ENCODE assay signal across 9 cellular contexts in genomic region chrX:37825225-37825842, GRCh38. TPM values are rescaled to one million over a fixed set of nuclear protein-coding genes. Genes with fewer than 3 reads are reported as not detected.
DNase-seq lines count a peak whose midpoint lies in the region; ATAC-seq and TF ChIP-seq lines count a peak whose summit lies in the region.
"Had no signal": no experiment of that assay in that cellular context is flagged by ENCODE, and none has a peak within 500 bp of the region (broad histone marks: within the 10 kb centered on the region; RNA-seq: fewer than 3 reads in every experiment).

No MANE protein-coding gene starts in this region.

- no peaks in the 10 kb centered on the region for H3K36me3 ChIP-seq in RWPE2 (ENCODE audit: low read depth)
- no peaks in the 10 kb centered on the region for H3K36me3 ChIP-seq in kidney epithelial cell (ENCODE audit: control insufficient read depth, insufficient read depth, low read length)

- H3K27ac ChIP-seq in RWPE2 (ENCODE audit: poor library complexity, severe bottlenecking) = no peak overlapping the region

- DNase-seq in AG08395 (ENCODE audit: low spot score) (peak; percentile 55), RWPE2 (ENCODE audit: low spot score) (no peak), astrocyte of the cerebellum (ENCODE audit: low read depth) (no peak), kidney epithelial cell (ENCODE audit: low read depth) (no peak), GOT3 (lab: John Stamatoyannopoulos, UW) (no peak)
- peak; percentile 25 for DNase-seq in stimulated activated CD8-positive, alpha-beta memory T cell treated with anti-CD3 and anti-CD28 coated beads, Interleukin-12 subunit alpha, Interleukin-12 subunit beta, amount 100 ng/mL, for 1 hour (ENCODE audit: low read depth)

- no peaks in the 10 kb centered on the region for H3K4me1 ChIP-seq in RWPE2 (ENCODE audit: insufficient read depth, poor library complexity, severe bottlenecking)

- H3K9me3 ChIP-seq in RWPE2 (ENCODE audit: severe bottlenecking) = no peaks in the 10 kb centered on the region

- TF ChIP-seq CTCF in GM12872 (IDR thresholded peaks at IDR 0.05; ENCODE audit: insufficient read depth, low read depth, low read length) (peak; percentile 84), RWPE2 (IDR thresholded peaks at IDR 0.05; ENCODE audit: poor library complexity, severe bottlenecking) (peak; percentile 81), astrocyte of the cerebellum (IDR thresholded peaks at IDR 0.05; ENCODE audit: low read depth, low read length, missing control alignments) (peak; percentile 91), kidney epithelial cell (IDR thresholded peaks at IDR 0.05; ENCODE audit: insufficient read depth, low read length, poor library complexity, severe bottlenecking) (peak; percentile 88)

- ATAC-seq in HG03354 (IDR thresholded peaks at IDR 0.05; ENCODE audit: poor library complexity, severe bottlenecking, unreplicated experiment) (peak; percentile 76), RWPE2 (ENCODE audit: low read depth) (no peak)

- H3K4me3 ChIP-seq in RWPE2 (ENCODE audit: severe bottlenecking) (no peak overlapping the region), astrocyte of the cerebellum (ENCODE audit: low read depth, low read length) (no peak overlapping the region), kidney epithelial cell (ENCODE audit: low read depth, low read length) (no peak overlapping the region)

- in situ Hi-C loops in astrocyte of the cerebellum (cut with HindIII; ENCODE audit: low sequenced_read_pairs) = no loop called here

- no peaks in the 10 kb centered on the region for H3K27me3 ChIP-seq in RWPE2 (ENCODE audit: insufficient read depth, poor library complexity, severe bottlenecking)
- no peaks in the 10 kb centered on the region for H3K27me3 ChIP-seq in kidney epithelial cell (ENCODE audit: control insufficient read depth, insufficient read depth, low read length)

RNA-seq across cellular contexts. Expression of gene DYNLT3, which starts 22.0 kb away (rescaled TPM):
- 28.2 and 35.6 TPM in 2 replicates for total RNA-seq in kidney epithelial cell

RNA-seq across cellular contexts. Expression of gene CYBB, which starts 45.5 kb away (rescaled TPM):
- total RNA-seq in kidney epithelial cell = 0.27 and 0.38 TPM in 2 replicates
- total RNA-seq: pulmonary artery endothelial cell had no signal

Comparison
In these comparisons a context has a peak if more than half of its experiments do, and no peak if none do; other contexts are left out.
1. DNase-seq: peak in AG08395 (single experiment) and stimulated activated CD8-positive, alpha-beta memory T cell treated with anti-CD3 and anti-CD28 coated beads, Interleukin-12 subunit alpha, Interleukin-12 subunit beta, amount 100 ng/mL, for 1 hour (single experiment); none in RWPE2 (single experiment), astrocyte of the cerebellum (single experiment), kidney epithelial cell (single experiment) and GOT3 (single experiment).
2. Peak in every context shown above with its lines, with median percentiles within 50 percentile points of each other: CTCF ChIP-seq.